Comparison of ENCODE assay signal across 32 cellular contexts in the genomic region with DNA sequence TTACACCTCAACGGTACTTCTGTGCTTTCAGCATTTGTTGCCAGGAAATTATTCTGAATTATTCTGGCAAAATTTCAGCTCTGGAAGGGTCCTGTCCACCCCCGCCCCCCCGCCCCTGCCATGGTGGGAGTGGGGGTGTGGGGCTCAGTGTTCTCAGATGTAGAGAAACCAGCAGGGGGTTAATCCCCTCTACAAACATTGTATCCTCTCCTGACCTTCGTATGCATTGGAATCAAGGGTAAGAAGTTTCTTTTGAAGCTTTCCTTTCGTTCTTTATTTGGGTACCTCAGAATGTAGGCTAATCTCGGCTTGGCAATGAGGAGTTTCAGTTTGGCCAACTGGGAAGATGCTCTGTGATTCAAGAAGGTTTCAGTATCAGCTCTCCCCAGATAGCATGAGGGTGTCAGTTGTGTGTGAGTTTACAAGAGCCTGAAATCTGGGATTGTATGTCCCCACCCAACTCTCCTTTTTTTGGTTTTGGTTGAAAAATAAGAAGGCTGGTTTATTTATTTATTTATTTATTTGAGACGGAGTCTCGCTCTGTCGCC. TPM values are rescaled to one million over a fixed set of nuclear protein-coding genes. Genes with fewer than 3 reads are reported as not detected.
"Had no signal": no experiment of that assay in that cellular context is flagged by ENCODE, and none has a peak within 500 bp of the region (broad histone marks: within the 10 kb centered on the region; RNA-seq: fewer than 3 reads in every experiment).

No MANE protein-coding gene starts in this region.

- H3K27ac Mint-ChIP-seq: memory B cell; mesothelial cell of epicardium; naive B cell; natural killer cell treated with Interleukin-12 subunit alpha and Interleukin-12 subunit beta and Interleukin-15 and Interleukin-18, amount 100 ng/mL, for 72 hours; stimulated activated memory B cell treated with anti-CD40 and anti-IgM and Interleukin-4, amounts not matched to agents 10 μg/mL and 1 μg/mL and 100 μg/mL, for 72 hours had no signal

- DNase-seq: dorsolateral prefrontal cortex; effector CD4-positive, alpha-beta T cell; foreskin fibroblast; gastrocnemius medialis; head of caudate nucleus; kidney; mucosa of descending colon; naive B cell; occipital lobe; ovary; posterior cingulate gyrus; psoas muscle; right cardiac atrium; spleen; stimulated activated CD4-positive, alpha-beta T cell treated with anti-CD3 and anti-CD28 coated beads, Interleukin-4, amount 100 ng/mL, for 4 hours; stimulated activated naive CD8-positive, alpha-beta T cell treated with anti-CD3 and anti-CD28 coated beads, Interleukin-15, Interleukin-2, amounts not matched to agents 100 U/mL and 50 U/mL, for 24 hours; upper lobe of right lung; uterus had no signal

- H3K36me3 ChIP-seq: gastrocnemius medialis, ovary, spleen, thoracic aorta, tibial nerve, upper lobe of right lung, uterus had no signal

- H3K4me1 Mint-ChIP-seq: memory B cell; naive B cell; stimulated activated memory B cell treated with anti-CD40 and anti-IgM and Interleukin-4, amounts not matched to agents 10 μg/mL and 1 μg/mL and 100 μg/mL, for 72 hours had no signal

- H3K9me3 ChIP-seq: gastrocnemius medialis, mucosa of descending colon, ovary, psoas muscle, spleen, thoracic aorta, tibial nerve, upper lobe of right lung, uterus had no signal

- H3K4me3 ChIP-seq: dorsolateral prefrontal cortex, gastrocnemius medialis, lung, mucosa of descending colon, ovary, psoas muscle, skin epidermis, spleen, thoracic aorta, tibial nerve, upper lobe of right lung, uterus had no signal

- H3K4me1 ChIP-seq: gastrocnemius medialis, psoas muscle, spleen, tibial nerve, upper lobe of right lung, uterus had no signal

- ATAC-seq: esophagus mucosa; gastrocnemius medialis; left lobe of liver; mucosa of descending colon; natural killer cell treated with Interleukin-12 subunit alpha and Interleukin-12 subunit beta and Interleukin-15 and Interleukin-18, amount 100 ng/mL, for 72 hours; psoas muscle; right cardiac atrium; stimulated activated memory B cell treated with anti-CD40 and anti-IgM and Interleukin-4, amounts not matched to agents 10 μg/mL and 1 μg/mL and 100 μg/mL, for 72 hours; stimulated activated naive CD8-positive, alpha-beta T cell treated with anti-CD3 and anti-CD28 coated beads, Interleukin-15, Interleukin-2, amounts not matched to agents 100 U/mL and 50 U/mL, for 24 hours; upper lobe of right lung had no signal

- H3K27me3 ChIP-seq: ovary had no signal

- H3K36me3 Mint-ChIP-seq: memory B cell; mesothelial cell of epicardium; naive B cell; natural killer cell treated with Interleukin-12 subunit alpha and Interleukin-12 subunit beta and Interleukin-15 and Interleukin-18, amount 100 ng/mL, for 72 hours; stimulated activated memory B cell treated with anti-CD40 and anti-IgM and Interleukin-4, amounts not matched to agents 10 μg/mL and 1 μg/mL and 100 μg/mL, for 72 hours had no signal

- H3K4me3 Mint-ChIP-seq: memory B cell; mesothelial cell of epicardium; naive B cell; natural killer cell treated with Interleukin-12 subunit alpha and Interleukin-12 subunit beta and Interleukin-15 and Interleukin-18, amount 100 ng/mL, for 72 hours; stimulated activated memory B cell treated with anti-CD40 and anti-IgM and Interleukin-4, amounts not matched to agents 10 μg/mL and 1 μg/mL and 100 μg/mL, for 72 hours had no signal

- H3K9me3 Mint-ChIP-seq: memory B cell; mesothelial cell of epicardium; natural killer cell treated with Interleukin-12 subunit alpha and Interleukin-12 subunit beta and Interleukin-15 and Interleukin-18, amount 100 ng/mL, for 72 hours; stimulated activated memory B cell treated with anti-CD40 and anti-IgM and Interleukin-4, amounts not matched to agents 10 μg/mL and 1 μg/mL and 100 μg/mL, for 72 hours had no signal

- H3K27ac ChIP-seq: dorsolateral prefrontal cortex, epithelial cell of prostate, gastrocnemius medialis, ovary, psoas muscle, skin epidermis, spleen, thoracic aorta, tibial nerve, upper lobe of right lung, uterus had no signal

RNA-seq across cellular contexts. Expression of gene OLIG3, which starts 25.5 kb away (rescaled TPM):
- total RNA-seq: dorsolateral prefrontal cortex, esophagus mucosa, gastrocnemius medialis, glomerular endothelial cell, kidney, left lobe of liver, liver, lung, mucosa of descending colon, occipital lobe, ovary, psoas muscle, renal cortical epithelial cell, right cardiac atrium, spleen, thoracic aorta, tibial nerve, upper lobe of right lung, uterus had no signal
